ENCODE assay signal across 8 cellular contexts in genomic region chr1:201468844-201469644, GRCh38. TPM values are rescaled to one million over a fixed set of nuclear protein-coding genes. Genes with fewer than 3 reads are reported as not detected.
DNase-seq lines count a peak whose midpoint lies in the region; ATAC-seq and TF ChIP-seq lines count a peak whose summit lies in the region.

PHLDA3 (minus strand) TSS chr1:201469188; CDS start chr1:201468786, 402 bp downstream.

- H3K36me3 Mint-ChIP-seq in activated T-helper 2 cell treated with anti-CD3 and anti-CD28 coated beads, Interferon-gamma antibody, Interleukin-2, Interleukin-4, amounts not matched to agents 10 μg/mL and 5 μg/mL and 100 μg/mL, durations not matched to agents 14 hours and 24 hours and 36 hours (ENCODE audit: low read depth): peaks cover 12% of the 10 kb centered on the region
- H3K36me3 Mint-ChIP-seq in naive thymus-derived CD8-positive, alpha-beta T cell: no peaks in the 10 kb centered on the region

- H3K4me3 Mint-ChIP-seq in activated T-helper 2 cell treated with anti-CD3 and anti-CD28 coated beads, Interferon-gamma antibody, Interleukin-2, Interleukin-4, amounts not matched to agents 10 μg/mL and 5 μg/mL and 100 μg/mL, durations not matched to agents 14 hours and 24 hours and 36 hours (ENCODE audit: low read depth): peak within 1 kb of the TSS; percentile 81
- H3K4me3 Mint-ChIP-seq in naive thymus-derived CD8-positive, alpha-beta T cell: peak within 1 kb of the TSS in 9 of 10 donors; percentile 24 to 66 (median 52)

- H3K4me3 ChIP-seq in BJ (ENCODE audit: low read depth, low read length) (peak within 1 kb of the TSS; percentile 67), tibial nerve (peak within 1 kb of the TSS; percentile 59 to 91 (median 80))

- DNase-seq in BJ (ENCODE audit: low read depth): peak; percentile 70
- peak; percentile 53 for DNase-seq in NCI-H526 treated with DMSO at 0.1 percent for 48 hours (lab: John Stamatoyannopoulos, UW)
- peak; percentile 62 for DNase-seq in activated T-helper 2 cell treated with anti-CD3 and anti-CD28 coated beads, Interferon-gamma antibody, Interleukin-2, Interleukin-4, amounts not matched to agents 10 μg/mL and 5 μg/mL and 100 μg/mL, durations not matched to agents 14 hours and 24 hours and 36 hours (ENCODE audit: low spot score)
- peak; percentile 82 for DNase-seq in fibroblast of the conjunctiva (ENCODE audit: low read depth)
- DNase-seq in naive thymus-derived CD8-positive, alpha-beta T cell: no peak
- DNase-seq in tibial nerve (ENCODE audit: low spot score in 2 of 2): peak; percentile 83 to 86

- peaks cover 12% of the 10 kb centered on the region for H3K4me1 Mint-ChIP-seq in activated T-helper 2 cell treated with anti-CD3 and anti-CD28 coated beads, Interferon-gamma antibody, Interleukin-2, Interleukin-4, amounts not matched to agents 10 μg/mL and 5 μg/mL and 100 μg/mL, durations not matched to agents 14 hours and 24 hours and 36 hours (ENCODE audit: low read depth)
- H3K4me1 Mint-ChIP-seq in naive thymus-derived CD8-positive, alpha-beta T cell: peaks cover 0 to 10% (median 4%) of the 10 kb centered on the region in 4 donors

- TF ChIP-seq EP300 in tibial nerve (IDR thresholded peaks at IDR 0.05): peak in 1 of 2 donors; percentile 93

- peak; percentile 75 for ATAC-seq in GM19043 (IDR thresholded peaks at IDR 0.05; ENCODE audit: low read depth, unreplicated experiment)
- ATAC-seq in HG03175 (IDR thresholded peaks at IDR 0.05; ENCODE audit: unreplicated experiment): peak; percentile 69
- peak; percentile 28 to 43 for ATAC-seq in naive thymus-derived CD8-positive, alpha-beta T cell

- CTCF ChIA-PET in BJ (lab: Yijun Ruan, JAX): interaction anchor here (0.8 to 5.2 kb wide), 12 partner anchors 8 to 61 kb away, joined by 3 to 34 read pairs (median 4); no protein-coding TSS in a partner anchor

- H3K27ac ChIP-seq in tibial nerve: peak within 1 kb of the TSS; percentile 95 to 100 (median 96)

- H3K9me3 ChIP-seq in tibial nerve: no peaks in the 10 kb centered on the region

- H3K9me3 Mint-ChIP-seq in activated T-helper 2 cell treated with anti-CD3 and anti-CD28 coated beads, Interferon-gamma antibody, Interleukin-2, Interleukin-4, amounts not matched to agents 10 μg/mL and 5 μg/mL and 100 μg/mL, durations not matched to agents 14 hours and 24 hours and 36 hours: no peaks in the 10 kb centered on the region
- H3K9me3 Mint-ChIP-seq in naive thymus-derived CD8-positive, alpha-beta T cell: no peaks in the 10 kb centered on the region

- no peak within 1 kb of the TSS for H3K27ac Mint-ChIP-seq in activated T-helper 2 cell treated with anti-CD3 and anti-CD28 coated beads, Interferon-gamma antibody, Interleukin-2, Interleukin-4, amounts not matched to agents 10 μg/mL and 5 μg/mL and 100 μg/mL, durations not matched to agents 14 hours and 24 hours and 36 hours
- no peak within 1 kb of the TSS for H3K27ac Mint-ChIP-seq in naive thymus-derived CD8-positive, alpha-beta T cell

- H3K27me3 ChIP-seq in BJ (ENCODE audit: control insufficient read depth, insufficient read depth, low read length) (no peaks in the 10 kb centered on the region), tibial nerve (no peaks in the 10 kb centered on the region)

- POLR2A ChIA-PET in BJ (lab: Charles Lee): interaction anchor here (0.5 to 1.3 kb wide), 6 partner anchors 27 to 425 kb away, joined by 3 to 5 read pairs (median 4); no protein-coding TSS in a partner anchor
- POLR2A ChIA-PET in naive thymus-derived CD8-positive, alpha-beta T cell (lab: Charles Lee): no interaction called here

- TF ChIP-seq POLR2A in tibial nerve (IDR thresholded peaks at IDR 0.05): peak; percentile 74 to 92

- peaks cover 0 to 64% (median 26%) of the 10 kb centered on the region in 4 donors for H3K4me1 ChIP-seq in tibial nerve

- H3K36me3 ChIP-seq in BJ (ENCODE audit: control insufficient read depth, insufficient read depth, low read length) (peaks cover 14% of the 10 kb centered on the region), tibial nerve (peaks cover 0 to 29% (median 4%) of the 10 kb centered on the region in 3 donors)

- TF ChIP-seq CTCF in BJ (IDR thresholded peaks at IDR 0.05; ENCODE audit: insufficient read depth, low read depth, low read length): 0 out of 2 replicates have a peak, but pooled peaks have one; percentile 3
- peak in 2 of 5 experiments; percentile 45 to 58 for TF ChIP-seq CTCF in tibial nerve (IDR thresholded peaks at IDR 0.05)

- peaks cover 27% of the 10 kb centered on the region for H3K27me3 Mint-ChIP-seq in activated T-helper 2 cell treated with anti-CD3 and anti-CD28 coated beads, Interferon-gamma antibody, Interleukin-2, Interleukin-4, amounts not matched to agents 10 μg/mL and 5 μg/mL and 100 μg/mL, durations not matched to agents 14 hours and 24 hours and 36 hours (ENCODE audit: low read depth)
- peaks cover 25 to 67% (median 44%) of the 10 kb centered on the region in 5 donors for H3K27me3 Mint-ChIP-seq in naive thymus-derived CD8-positive, alpha-beta T cell

- 0% methylated on average over 22 to 47 of the region's 76 CpGs for WGBS in tibial nerve, 2 donors

- intact Hi-C loops in activated T-helper 2 cell treated with anti-CD3 and anti-CD28 coated beads, Interferon-gamma antibody, Interleukin-2, Interleukin-4, amounts not matched to agents 10 μg/mL and 5 μg/mL and 100 μg/mL, durations not matched to agents 14 hours and 24 hours and 36 hours (cut with micrococcal nuclease): loop anchor here (2.0 kb wide), 1 partner anchor 14 kb away; no protein-coding TSS in a partner anchor

RNA-seq across cellular contexts. Expression of gene PHLDA3, which starts in this region (rescaled TPM):
- 87.3 and 130 TPM in 2 replicates for polyA plus RNA-seq in BJ (2011; rRNA removed)
- 30.1 and 35.4 TPM in 2 replicates for polyA minus RNA-seq in BJ (2011; rRNA and poly(A)+ RNA removed)
- 8.8 and 9.2 TPM in 2 replicates for total RNA-seq in activated T-helper 2 cell treated with anti-CD3 and anti-CD28 coated beads, Interferon-gamma antibody, Interleukin-2, Interleukin-4, amounts not matched to agents 10 μg/mL and 5 μg/mL and 100 μg/mL, durations not matched to agents 14 hours and 24 hours and 36 hours
- total RNA-seq in naive thymus-derived CD8-positive, alpha-beta T cell: under 1 TPM; 0.55 to 0.60 TPM
- polyA plus RNA-seq in naive thymus-derived CD8-positive, alpha-beta T cell: not detected
- total RNA-seq in tibial nerve: 100 to 1,000 TPM; 243 to 301 (median 271) TPM

Comparison
In these comparisons a context has a peak if more than half of its experiments do, and no peak if none do; other contexts are left out.
1. RNA of gene PHLDA3 (total RNA-seq): 243 to 301 TPM in tibial nerve; 8.8 to 9.2 TPM in activated T-helper 2 cell treated with anti-CD3 and anti-CD28 coated beads, Interferon-gamma antibody, Interleukin-2, Interleukin-4, amounts not matched to agents 10 μg/mL and 5 μg/mL and 100 μg/mL, durations not matched to agents 14 hours and 24 hours and 36 hours and 0.55 to 0.60 TPM in naive thymus-derived CD8-positive, alpha-beta T cell; every median in the first group is over 10 times any median in the second.
2. RNA of gene PHLDA3 (polyA plus RNA-seq): 87.3 to 130 TPM in BJ; not detected in naive thymus-derived CD8-positive, alpha-beta T cell; every median in the first group is over 10 times any median in the second.
3. Peak in ATAC-seq in naive thymus-derived CD8-positive, alpha-beta T cell; RNA of the gene not detected or under 1 TPM.
4. DNase-seq: peak in BJ (single experiment), NCI-H526 treated with DMSO at 0.1 percent for 48 hours (single experiment), activated T-helper 2 cell treated with anti-CD3 and anti-CD28 coated beads, Interferon-gamma antibody, Interleukin-2, Interleukin-4, amounts not matched to agents 10 μg/mL and 5 μg/mL and 100 μg/mL, durations not matched to agents 14 hours and 24 hours and 36 hours (single experiment), fibroblast of the conjunctiva (single experiment) and tibial nerve (2 of 2); none in naive thymus-derived CD8-positive, alpha-beta T cell (0 of 10).
5. Peak in every context shown above with its lines, with median percentiles within 50 percentile points of each other: ATAC-seq.